Comparison of ENCODE assay signal across 11 cellular contexts in genomic region chr11:111370270-111370901, GRCh38. TPM values are rescaled to one million over a fixed set of nuclear protein-coding genes. Genes with fewer than 3 reads are reported as not detected.
"Had no signal": no experiment of that assay in that cellular context is flagged by ENCODE, and none has a peak within 500 bp of the region (broad histone marks: within the 10 kb centered on the region; RNA-seq: fewer than 3 reads in every experiment).

No MANE protein-coding gene starts in this region.

- ATAC-seq: foreskin keratinocyte; left colon; naive thymus-derived CD4-positive, alpha-beta T cell had no signal

- H3K27me3 Mint-ChIP-seq: activated CD4-positive, alpha-beta T cell treated with anti-CD3 and anti-CD28 coated beads, Interleukin-2, amount 10 ng/mL, durations not matched to agents 7 days and 5 days; naive thymus-derived CD4-positive, alpha-beta T cell had no signal

- H3K4me3 Mint-ChIP-seq: activated CD4-positive, alpha-beta T cell treated with anti-CD3 and anti-CD28 coated beads, Interleukin-2, amount 10 ng/mL, durations not matched to agents 7 days and 5 days had no signal

- DNase-seq: activated CD4-positive, alpha-beta T cell treated with anti-CD3 and anti-CD28 coated beads, Interleukin-2, amount 10 ng/mL, durations not matched to agents 7 days and 5 days; caudate nucleus; effector CD4-positive, alpha-beta T cell; foreskin keratinocyte; left colon; naive thymus-derived CD4-positive, alpha-beta T cell; posterior cingulate gyrus; substantia nigra; trophoblast cell had no signal

- H3K9me3 Mint-ChIP-seq: activated CD4-positive, alpha-beta T cell treated with anti-CD3 and anti-CD28 coated beads, Interleukin-2, amount 10 ng/mL, durations not matched to agents 7 days and 5 days; activated T-cell treated with anti-CD3 and anti-CD28 coated beads, Interleukin-2, amount 50 U/mL, for 72 hours had no signal

RNA-seq across cellular contexts. Expression of gene POU2AF1, which starts 8.7 kb away (rescaled TPM):
- total RNA-seq: endothelial cell of umbilical vein, foreskin keratinocyte had no signal
